In genomic region chr1:1419363-1419811, GRCh38 we compare ENCODE assay signal across 13 cellular contexts. TPM values are rescaled to one million over a fixed set of nuclear protein-coding genes. Genes with fewer than 3 reads are reported as not detected.
DNase-seq lines count a peak whose midpoint lies in the region; ATAC-seq, FAIRE-seq and TF ChIP-seq lines count a peak whose summit lies in the region.
"Had no signal": no experiment of that assay in that cellular context is flagged by ENCODE, and none has a peak within 500 bp of the region (broad histone marks: within the 10 kb centered on the region; RNA-seq: fewer than 3 reads in every experiment).

No MANE protein-coding gene starts in this region.

- H3K9ac ChIP-seq in smooth muscle cell (ENCODE audit: low read depth): no peak overlapping the region

- H3K36me3 ChIP-seq in GM23338 (ENCODE audit: insufficient read depth) (no peaks in the 10 kb centered on the region), smooth muscle cell (ENCODE audit: low read depth) (no peaks in the 10 kb centered on the region)

- H3K4me3 Mint-ChIP-seq in GM23338: peak overlapping the region; percentile 52
- H3K4me3 Mint-ChIP-seq: CD8-positive, alpha-beta T cell had no signal

- no peak overlapping the region for H3K27ac ChIP-seq in GM23338 (ENCODE audit: low read depth)
- peak overlapping the region in 1 of 2 donors; percentile 48 for H3K27ac ChIP-seq in coronary artery
- H3K27ac ChIP-seq in layer of hippocampus (ENCODE audit: low read depth, low read length): peak overlapping the region; percentile 87
- no peak overlapping the region for H3K27ac ChIP-seq in smooth muscle cell (ENCODE audit: low read depth)

- H3K79me2 ChIP-seq in GM23338 (replicated peaks; ENCODE audit: insufficient read depth): no peaks in the 10 kb centered on the region
- H3K79me2 ChIP-seq in smooth muscle cell (ENCODE audit: low read depth): no peaks in the 10 kb centered on the region

- H4K20me1 ChIP-seq in GM23338 (replicated peaks; ENCODE audit: insufficient read depth): no peaks in the 10 kb centered on the region
- no peaks in the 10 kb centered on the region for H4K20me1 ChIP-seq in smooth muscle cell (ENCODE audit: low read depth)

- H3K36me3 Mint-ChIP-seq in GM23338 (ENCODE audit: low read depth): no peaks in the 10 kb centered on the region; the same call in 2 of the 3 replicates
- H3K36me3 Mint-ChIP-seq: CD8-positive, alpha-beta T cell had no signal

- DNase-seq in GM23338 (ENCODE audit: low spot score): no peak
- no peak for DNase-seq in coronary artery (ENCODE audit: low spot score)
- DNase-seq in smooth muscle cell (lab: John Stamatoyannopoulos, UW; ENCODE audit: unreplicated experiment): no peak
- DNase-seq in activated naive CD4-positive, alpha-beta T cell treated with Interleukin-2 at 50 U/mL for 16 hours: no peak
- DNase-seq in NCI-H128 (lab: John Stamatoyannopoulos, UW; ENCODE audit: unreplicated experiment): no peak
- DNase-seq in HTR-8/SVneo (ENCODE audit: insufficient read length, low spot score): no peak
- DNase-seq in foreskin fibroblast: no peak
- DNase-seq: activated CD4-positive, CD25-positive, alpha-beta regulatory T cell; NCI-H345; occipital lobe had no signal

- H3K27me3 Mint-ChIP-seq in GM23338 (ENCODE audit: insufficient read depth, low read depth, poor library complexity): peaks cover 13% of the 10 kb centered on the region

- WGBS in smooth muscle cell (ENCODE audit: low lambda C conversion rate): 95% methylated on average over 19 of the region's 21 CpGs

- H3K9me3 Mint-ChIP-seq in GM23338: no peaks in the 10 kb centered on the region; the same call in 2 of the 3 replicates
- H3K9me3 Mint-ChIP-seq: CD8-positive, alpha-beta T cell had no signal

- H3K27ac Mint-ChIP-seq in GM23338: no peak overlapping the region
- H3K27ac Mint-ChIP-seq: CD8-positive, alpha-beta T cell had no signal

- H3K4me3 ChIP-seq in GM23338 (peak overlapping the region; percentile 50; the same call in 1 of the 2 replicates), coronary artery (peak overlapping the region; percentile 65), smooth muscle cell (no peak overlapping the region), foreskin fibroblast (ENCODE audit: low read depth in 1 of 2, low read length in 2 of 2) (no peak overlapping the region)

- no peak for FAIRE-seq in HTR-8/SVneo (lab: Jason Lieb, UNC)
- FAIRE-seq: urothelium cell line had no signal

- H3K4me2 ChIP-seq in GM23338 (peak overlapping the region; percentile 77), smooth muscle cell (peak overlapping the region; percentile 50)

- H2AFZ ChIP-seq in GM23338 (peak overlapping the region; percentile 94), smooth muscle cell (ENCODE audit: low read depth) (no peak overlapping the region)

- no peaks in the 10 kb centered on the region for H3K9me2 ChIP-seq in GM23338 (ENCODE audit: insufficient read depth)

- H3K27me3 ChIP-seq in GM23338 (ENCODE audit: insufficient read depth) (0 out of 2 replicates have a peak, but pooled peaks cover 2% of the 10 kb centered on the region), layer of hippocampus (ENCODE audit: control insufficient read depth, insufficient read depth, low read length) (no peaks in the 10 kb centered on the region), smooth muscle cell (ENCODE audit: low read depth) (no peaks in the 10 kb centered on the region)

- peak; percentile 2; the same call in 1 of the 3 replicates for ATAC-seq in GM23338

- peaks cover 24% of the 10 kb centered on the region for H3K4me1 Mint-ChIP-seq in GM23338

- H3K4me1 ChIP-seq in GM23338 (ENCODE audit: insufficient read depth): peaks cover 25% of the 10 kb centered on the region
- peaks cover 6% of the 10 kb centered on the region for H3K4me1 ChIP-seq in smooth muscle cell (ENCODE audit: low read depth)

- TF ChIP-seq CTCF in GM23338 (conservative IDR thresholded peaks at IDR 0.05; ENCODE audit: low read depth in 2 of 2) (no peak), coronary artery (IDR thresholded peaks at IDR 0.05) (no peak), smooth muscle cell (IDR thresholded peaks at IDR 0.05; ENCODE audit: borderline replicate concordance, insufficient read depth, poor library complexity, severe bottlenecking) (no peak), foreskin fibroblast (IDR thresholded peaks at IDR 0.05; ENCODE audit: low read depth, low read length) (no peak)

- no peaks in the 10 kb centered on the region for H3K9me3 ChIP-seq in smooth muscle cell (replicated peaks; ENCODE audit: low read depth)

- H3F3A ChIP-seq in GM23338 (replicated peaks; ENCODE audit: low read depth) (0 out of 2 replicates have a peak, but pooled peaks cover 16% of the 10 kb centered on the region), smooth muscle cell (ENCODE audit: low read depth) (peaks cover under 1% of the 10 kb centered on the region)

TF ChIP-seq in GM23338, 12 proteins besides CTCF, POLR2A, EP300 and RAD21 (continues in another document):
- TF ChIP-seq ZNF331 (CRISPR knock-in tag; IDR thresholded peaks at IDR 0.05; ENCODE audit: low read depth): no peak
- TF ChIP-seq ETS1 (IDR thresholded peaks at IDR 0.05): no peak
- TF ChIP-seq EZH2phosphoT487 (IDR thresholded peaks at IDR 0.05; ENCODE audit: unreplicated experiment): no peak
- TF ChIP-seq CREB1 (CRISPR knock-in tag; IDR thresholded peaks at IDR 0.05; ENCODE audit: low read depth): no peak
- TF ChIP-seq EZH2 (IDR thresholded peaks at IDR 0.05; ENCODE audit: low read depth, unreplicated experiment): no peak
- no peak for TF ChIP-seq JUNB (IDR thresholded peaks at IDR 0.05; ENCODE audit: unreplicated experiment)
- TF ChIP-seq NANOG (IDR thresholded peaks at IDR 0.05; ENCODE audit: borderline replicate concordance): no peak

RNA-seq across cellular contexts. Expression of gene ANKRD65, which starts 1.7 kb away (rescaled TPM):
- total RNA-seq in GM23338 (2014; rRNA removed; shearing (Covaris generic)): 1.7 and 1.8 TPM in 2 replicates
- polyA plus RNA-seq in GM23338 (2016; fragmentation: Nextera tagmentation; extraction: Ambion mirVana) (1.6 and 2.6 TPM in 2 replicates), smooth muscle cell (6.1 and 30.1 TPM in 2 replicates)
- total RNA-seq in smooth muscle cell: 5.3 and 10.1 TPM in 2 replicates
- total RNA-seq: CD8-positive, alpha-beta T cell had no signal

RNA-seq across cellular contexts. Expression of gene MRPL20, which starts 12.3 kb away (rescaled TPM):
- 158 and 173 TPM in 2 replicates for total RNA-seq in GM23338 (2014; rRNA removed; shearing (Covaris generic))
- polyA plus RNA-seq in GM23338 (2016; fragmentation: Nextera tagmentation; extraction: Ambion mirVana): 319 and 344 TPM in 2 replicates
- total RNA-seq in smooth muscle cell: 99.0 and 99.6 TPM in 2 replicates
- polyA plus RNA-seq in smooth muscle cell: 147 and 161 TPM in 2 replicates

RNA-seq across cellular contexts. Expression of gene VWA1, which starts 16.1 kb away (rescaled TPM):
- 21.9 and 31.5 TPM in 2 replicates for total RNA-seq in GM23338 (2014; rRNA removed; shearing (Covaris generic))
- polyA plus RNA-seq in GM23338 (2016; fragmentation: Nextera tagmentation; extraction: Ambion mirVana) (7.2 and 7.9 TPM in 2 replicates), smooth muscle cell (79.2 and 156 TPM in 2 replicates)
- 25.1 and 29.5 TPM in 2 replicates for total RNA-seq in smooth muscle cell
- total RNA-seq: CD8-positive, alpha-beta T cell had no signal

RNA-seq across cellular contexts. Expression of gene CCNL2, which starts 20.3 kb away (rescaled TPM):
- 146 and 147 TPM in 2 replicates for total RNA-seq in GM23338 (2014; rRNA removed; shearing (Covaris generic))
- polyA plus RNA-seq in GM23338 (2016; fragmentation: Nextera tagmentation; extraction: Ambion mirVana) (99.4 and 115 TPM in 2 replicates), smooth muscle cell (144 and 226 TPM in 2 replicates)
- total RNA-seq in smooth muscle cell: 172 and 180 TPM in 2 replicates

RNA-seq across cellular contexts. Expression of gene ATAD3C, which starts 30.1 kb away (rescaled TPM):
- total RNA-seq in GM23338 (2014; rRNA removed; shearing (Covaris generic)): 0.45 and 1.2 TPM in 2 replicates
- polyA plus RNA-seq in GM23338 (2016; fragmentation: Nextera tagmentation; extraction: Ambion mirVana): 1.1 and 1.3 TPM in 2 replicates
- 0.09 and 0.40 TPM in 2 replicates for total RNA-seq in smooth muscle cell
- 0.86 and 2.6 TPM in 2 replicates for polyA plus RNA-seq in smooth muscle cell

Comparison
In these comparisons a context has a peak if more than half of its experiments do, and no peak if none do; other contexts are left out.
1. H3K4me3 ChIP-seq: peak in GM23338 (single experiment) and coronary artery (single experiment); none in smooth muscle cell (single experiment) and foreskin fibroblast (0 of 2).